In the genomic region with DNA sequence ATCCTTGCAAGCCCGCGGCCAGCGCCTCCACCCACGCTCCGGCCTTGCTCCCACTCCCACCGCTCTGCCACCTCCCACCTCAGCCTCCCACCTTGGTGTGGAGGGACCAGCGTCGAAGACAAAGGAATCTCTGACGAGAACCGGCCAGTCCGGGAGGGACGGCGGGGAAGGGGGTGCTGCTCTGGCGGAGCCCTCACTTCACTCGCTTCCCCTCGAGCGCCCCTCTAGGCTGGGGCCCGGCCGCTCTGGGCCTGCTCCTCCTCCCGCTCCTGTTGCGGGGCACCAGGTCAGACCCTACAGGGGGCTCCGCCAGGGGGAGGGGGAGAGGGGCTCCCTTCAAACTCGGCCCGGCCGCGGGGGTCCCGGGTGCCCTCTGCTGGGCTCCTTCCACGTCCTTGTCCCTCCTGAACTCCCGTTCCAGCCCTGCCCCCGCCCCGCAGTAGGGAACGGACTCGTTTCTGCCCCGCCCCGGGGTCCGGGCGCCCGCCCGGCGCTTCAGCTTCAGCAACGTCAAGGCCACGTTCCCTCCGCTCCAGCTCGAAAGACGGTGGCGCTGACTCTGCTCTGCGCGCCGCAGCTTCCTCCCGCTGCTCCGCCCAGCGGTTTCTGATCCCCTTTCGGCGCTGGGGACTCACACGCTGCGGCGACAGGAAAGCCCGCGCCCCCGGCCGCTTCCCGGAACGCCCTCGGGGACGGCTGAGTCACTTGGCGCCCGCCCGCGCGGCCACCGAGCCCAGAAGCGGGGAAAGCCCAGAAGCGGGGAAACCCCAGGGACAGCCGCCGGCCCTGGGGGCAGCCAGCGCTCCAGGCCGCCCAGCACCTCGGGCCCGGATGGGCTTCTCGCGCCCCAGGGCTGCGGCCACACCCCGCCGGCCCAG, we compare ENCODE assay signal across 8 cellular contexts. TPM values are rescaled to one million over a fixed set of nuclear protein-coding genes. Genes with fewer than 3 reads are reported as not detected.
DNase-seq lines count a peak whose midpoint lies in the region; ATAC-seq and TF ChIP-seq lines count a peak whose summit lies in the region.

No MANE protein-coding gene starts in this region.

- H3K79me2 ChIP-seq in fibroblast of lung (ENCODE audit: control insufficient read depth, insufficient read depth, low read length), result no peaks in the 10 kb centered on the region

- H3K4me2 ChIP-seq in fibroblast of lung (ENCODE audit: extremely low read depth, insufficient read depth, low read length), result peak overlapping the region; percentile 98

- ATAC-seq in GM21619 (IDR thresholded peaks at IDR 0.05; ENCODE audit: unreplicated experiment), result peak; percentile 85
- ATAC-seq in natural killer cell, result peak; percentile 85 to 94 (median 89)

- peak overlapping the region; percentile 98 for H3K4me3 Mint-ChIP-seq in natural killer cell

- H2AFZ ChIP-seq in fibroblast of lung (ENCODE audit: low read length), result peak overlapping the region; percentile 88

- H3K27ac ChIP-seq in Peyer's patch, result peak overlapping the region; percentile 89 to 95 (median 90)
- H3K27ac ChIP-seq in fibroblast of lung (ENCODE audit: insufficient read depth, low read length), result peak overlapping the region; percentile 91

- no peaks in the 10 kb centered on the region for H3K36me3 Mint-ChIP-seq in natural killer cell

- H3K4me3 ChIP-seq in Peyer's patch (peak overlapping the region; percentile 51 to 66 (median 66)), fibroblast of lung (replicated peaks in 1 of 4; ENCODE audit: control extremely low read depth in 1 of 4, insufficient read depth in 1 of 4, low read depth in 3 of 4, low read length in 4 of 4) (peak overlapping the region; percentile 56 to 69 (median 61))

- no peak for TF ChIP-seq EP300 in Ishikawa (IDR thresholded peaks at IDR 0.05; ENCODE audit: borderline replicate concordance)

- H3K9ac ChIP-seq in fibroblast of lung (ENCODE audit: insufficient read depth, low read length), result peak overlapping the region; percentile 85

- H3K4me1 ChIP-seq in Peyer's patch, result peaks cover 0 to 15% (median 5%) of the 10 kb centered on the region in 4 donors
- H3K4me1 ChIP-seq in fibroblast of lung (ENCODE audit: control insufficient read depth, extremely low read depth, insufficient read depth, low read length), result no peaks in the 10 kb centered on the region

- no peaks in the 10 kb centered on the region for H3K27me3 Mint-ChIP-seq in natural killer cell (ENCODE audit: low read depth in 2 of 2)

- TF ChIP-seq RAD21 in Ishikawa (IDR thresholded peaks at IDR 0.05; ENCODE audit: low read depth), result no peak

- H3K27ac Mint-ChIP-seq in natural killer cell, result peak overlapping the region; percentile 97 to 98

- H3K9me3 ChIP-seq in Peyer's patch, result no peaks in the 10 kb centered on the region
- no peaks in the 10 kb centered on the region for H3K9me3 ChIP-seq in fibroblast of lung (ENCODE audit: control insufficient read depth, insufficient read depth, low read depth, low read length)

- intact Hi-C loops in natural killer cell (cut with micrococcal nuclease), result loop anchor here (1.0 to 2.0 kb wide), 5 partner anchors 28 to 772 kb away; a partner anchor contains a TSS

- H4K20me1 ChIP-seq in fibroblast of lung (ENCODE audit: control insufficient read depth, extremely low read depth, insufficient read depth, low read length), result no peaks in the 10 kb centered on the region

- no peaks in the 10 kb centered on the region for H3K36me3 ChIP-seq in Peyer's patch
- H3K36me3 ChIP-seq in fibroblast of lung (ENCODE audit: control insufficient read depth, insufficient read depth, low read length), result no peaks in the 10 kb centered on the region

- peak in 1 of 6 experiments; percentile 12 for TF ChIP-seq CTCF in Peyer's patch (IDR thresholded peaks at IDR 0.05)
- no peak for TF ChIP-seq CTCF in fibroblast of lung (conservative IDR thresholded peaks at IDR 0.05 in 1 of 2, IDR thresholded peaks at IDR 0.05 in 1 of 2; ENCODE audit: low read depth in 1 of 2, low read length in 2 of 2)
- no peak for TF ChIP-seq CTCF in natural killer cell (IDR thresholded peaks at IDR 0.05)

- peak in 1 of 2 donors; percentile 29 for TF ChIP-seq POLR2A in Peyer's patch (IDR thresholded peaks at IDR 0.05)

- peaks cover 12 to 31% of the 10 kb centered on the region in 2 donors for H3K4me1 Mint-ChIP-seq in natural killer cell

- peak; percentile 58 for DNase-seq in DMS79 (lab: John Stamatoyannopoulos, UW)
- DNase-seq in Peyer's patch, result peak; percentile 82 to 93 (median 85)
- DNase-seq in activated T-helper 1 cell treated with Interleukin-2 at 50 U/mL for 16 hours (ENCODE audit: low read depth), result peak; percentile 81
- DNase-seq in fibroblast of lung (ENCODE audit: low read depth in 2 of 2), result peak; percentile 79 to 87
- DNase-seq in natural killer cell, result peak; percentile 90
- peak; percentile 96 for DNase-seq in stimulated activated naive CD4-positive, alpha-beta T cell treated with Interleukin-2 at 50 U/mL for 16 hours (lab: John Stamatoyannopoulos, UW)

- H3K9me3 Mint-ChIP-seq in natural killer cell, result no peaks in the 10 kb centered on the region

- H3K27me3 ChIP-seq in Peyer's patch (no peaks in the 10 kb centered on the region), fibroblast of lung (ENCODE audit: control insufficient read depth, insufficient read depth, low read length) (no peaks in the 10 kb centered on the region)

TF ChIP-seq in Ishikawa, 13 proteins besides CTCF, POLR2A, EP300 and RAD21:
- peak; percentile 44; the same call in 1 of the 2 replicates for TF ChIP-seq TAF1 (IDR thresholded peaks at IDR 0.05; ENCODE audit: low read depth)
- TF ChIP-seq NFIC (IDR thresholded peaks at IDR 0.05), result no peak
- peak; percentile 77; the same call in 1 of the 2 replicates for TF ChIP-seq ZBTB7A (IDR thresholded peaks at IDR 0.05; ENCODE audit: low read depth)
- TF ChIP-seq, protein P1, sequence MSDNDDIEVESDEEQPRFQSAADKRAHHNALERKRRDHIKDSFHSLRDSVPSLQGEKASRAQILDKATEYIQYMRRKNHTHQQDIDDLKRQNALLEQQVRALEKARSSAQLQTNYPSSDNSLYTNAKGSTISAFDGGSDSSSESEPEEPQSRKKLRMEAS (IDR thresholded peaks at IDR 0.05), result peak; percentile 54; the same call in 1 of the 2 replicates
- TF ChIP-seq TCF12 (IDR thresholded peaks at IDR 0.05; ENCODE audit: low read depth), result 0 out of 2 replicates have a peak, but pooled peaks have one; percentile 2
TF ChIP-seq in Ishikawa: peak in this region for 4.

RNA-seq across cellular contexts. Expression of a gene that starts 28.6 kb away (rescaled TPM):
- 10 to 100 TPM in 2 of 4 donors, 1 to 10 TPM in 2; 4.7 to 19.0 (median 10.1) TPM for total RNA-seq in Peyer's patch
- 3.3 and 3.5 TPM in 2 replicates for total RNA-seq in fibroblast of lung
- 5.1 and 8.1 TPM in 2 replicates for polyA plus RNA-seq in fibroblast of lung
- 3.8 and 5.8 TPM in 2 replicates for polyA plus RNA-seq in fibroblast of lung (2012)
- polyA minus RNA-seq in fibroblast of lung (ENCODE audit: low replicate concordance), result 13.7 and 22.2 TPM in 2 replicates
- total RNA-seq in natural killer cell, result 1 to 10 TPM; 4.1 to 8.4 (median 8.4) TPM

Comparison
In these comparisons a context has a peak if more than half of its experiments do, and no peak if none do; other contexts are left out.
1. Peak in every context shown above with its lines: DNase-seq, ATAC-seq, H3K4me3 ChIP-seq and H3K27ac ChIP-seq.